ENCODE assay signal across 1 cellular context in genomic region chr9:137327641-137328569, GRCh38.
TF ChIP-seq lines count a peak whose summit lies in the region.

No MANE protein-coding gene starts in this region.

TF ChIP-seq in A549, 52 proteins besides CTCF, POLR2A, EP300 and RAD21:
- TF ChIP-seq ZFP36 (IDR thresholded peaks at IDR 0.05; ENCODE audit: borderline replicate concordance, partially characterized antibody) (peak; percentile 61), CBX8 (IDR thresholded peaks at IDR 0.05) (peak; percentile 91; the same call in 1 of the 2 replicates), RNF2 (IDR thresholded peaks at IDR 0.05; ENCODE audit: borderline replicate concordance, low read depth) (peak; percentile 99)
